1 cellular context compared by ENCODE assay signal in the genomic region with DNA sequence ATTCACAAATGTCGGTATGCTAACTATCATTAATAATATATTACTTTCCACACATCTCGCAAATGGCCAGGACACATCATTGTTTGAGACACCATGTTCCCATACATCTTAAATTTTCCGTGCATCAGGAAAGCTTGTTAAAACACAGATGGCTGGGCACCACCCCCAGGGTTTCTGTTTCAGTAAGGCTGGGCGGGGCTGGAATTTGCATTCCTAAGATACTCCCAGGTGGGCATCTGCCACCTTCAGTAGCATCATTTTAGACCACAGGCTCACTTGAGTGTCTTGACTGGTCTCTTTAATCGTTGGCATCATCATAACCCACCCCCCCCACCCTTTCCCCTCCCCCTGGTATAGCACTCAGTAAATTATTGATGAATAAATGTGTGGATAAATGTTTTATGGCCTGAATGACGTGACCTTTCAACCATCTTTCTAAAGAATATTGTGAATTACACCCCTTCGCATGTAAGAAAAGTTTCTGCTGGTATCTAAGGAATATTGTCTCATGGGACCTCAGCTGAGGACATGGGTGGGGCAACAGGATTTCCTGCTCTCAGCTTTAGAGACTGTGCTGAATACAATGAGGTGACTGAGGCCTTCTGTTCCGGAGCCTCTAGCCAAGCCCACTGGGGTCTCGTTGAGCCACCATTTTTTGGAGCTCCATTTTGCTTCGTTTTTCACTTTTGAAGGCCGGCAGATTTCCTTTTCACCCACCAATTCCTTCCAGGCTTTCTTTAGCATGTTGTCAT.
TF ChIP-seq lines count a peak whose summit lies in the region.

No MANE protein-coding gene starts in this region.

TF ChIP-seq in GM12878, 131 proteins besides CTCF, POLR2A, EP300 and RAD21 (continued from another document):
- TF ChIP-seq, protein P1, sequence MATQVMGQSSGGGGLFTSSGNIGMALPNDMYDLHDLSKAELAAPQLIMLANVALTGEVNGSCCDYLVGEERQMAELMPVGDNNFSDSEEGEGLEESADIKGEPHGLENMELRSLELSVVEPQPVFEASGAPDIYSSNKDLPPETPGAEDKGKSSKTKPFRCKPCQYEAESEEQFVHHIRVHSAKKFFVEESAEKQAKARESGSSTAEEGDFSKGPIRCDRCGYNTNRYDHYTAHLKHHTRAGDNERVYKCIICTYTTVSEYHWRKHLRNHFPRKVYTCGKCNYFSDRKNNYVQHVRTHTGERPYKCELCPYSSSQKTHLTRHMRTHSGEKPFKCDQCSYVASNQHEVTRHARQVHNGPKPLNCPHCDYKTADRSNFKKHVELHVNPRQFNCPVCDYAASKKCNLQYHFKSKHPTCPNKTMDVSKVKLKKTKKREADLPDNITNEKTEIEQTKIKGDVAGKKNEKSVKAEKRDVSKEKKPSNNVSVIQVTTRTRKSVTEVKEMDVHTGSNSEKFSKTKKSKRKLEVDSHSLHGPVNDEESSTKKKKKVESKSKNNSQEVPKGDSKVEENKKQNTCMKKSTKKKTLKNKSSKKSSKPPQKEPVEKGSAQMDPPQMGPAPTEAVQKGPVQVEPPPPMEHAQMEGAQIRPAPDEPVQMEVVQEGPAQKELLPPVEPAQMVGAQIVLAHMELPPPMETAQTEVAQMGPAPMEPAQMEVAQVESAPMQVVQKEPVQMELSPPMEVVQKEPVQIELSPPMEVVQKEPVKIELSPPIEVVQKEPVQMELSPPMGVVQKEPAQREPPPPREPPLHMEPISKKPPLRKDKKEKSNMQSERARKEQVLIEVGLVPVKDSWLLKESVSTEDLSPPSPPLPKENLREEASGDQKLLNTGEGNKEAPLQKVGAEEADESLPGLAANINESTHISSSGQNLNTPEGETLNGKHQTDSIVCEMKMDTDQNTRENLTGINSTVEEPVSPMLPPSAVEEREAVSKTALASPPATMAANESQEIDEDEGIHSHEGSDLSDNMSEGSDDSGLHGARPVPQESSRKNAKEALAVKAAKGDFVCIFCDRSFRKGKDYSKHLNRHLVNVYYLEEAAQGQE (IDR thresholded peaks at IDR 0.05; ENCODE audit: low read depth, low read length) = no peak
- TF ChIP-seq, protein P2, sequence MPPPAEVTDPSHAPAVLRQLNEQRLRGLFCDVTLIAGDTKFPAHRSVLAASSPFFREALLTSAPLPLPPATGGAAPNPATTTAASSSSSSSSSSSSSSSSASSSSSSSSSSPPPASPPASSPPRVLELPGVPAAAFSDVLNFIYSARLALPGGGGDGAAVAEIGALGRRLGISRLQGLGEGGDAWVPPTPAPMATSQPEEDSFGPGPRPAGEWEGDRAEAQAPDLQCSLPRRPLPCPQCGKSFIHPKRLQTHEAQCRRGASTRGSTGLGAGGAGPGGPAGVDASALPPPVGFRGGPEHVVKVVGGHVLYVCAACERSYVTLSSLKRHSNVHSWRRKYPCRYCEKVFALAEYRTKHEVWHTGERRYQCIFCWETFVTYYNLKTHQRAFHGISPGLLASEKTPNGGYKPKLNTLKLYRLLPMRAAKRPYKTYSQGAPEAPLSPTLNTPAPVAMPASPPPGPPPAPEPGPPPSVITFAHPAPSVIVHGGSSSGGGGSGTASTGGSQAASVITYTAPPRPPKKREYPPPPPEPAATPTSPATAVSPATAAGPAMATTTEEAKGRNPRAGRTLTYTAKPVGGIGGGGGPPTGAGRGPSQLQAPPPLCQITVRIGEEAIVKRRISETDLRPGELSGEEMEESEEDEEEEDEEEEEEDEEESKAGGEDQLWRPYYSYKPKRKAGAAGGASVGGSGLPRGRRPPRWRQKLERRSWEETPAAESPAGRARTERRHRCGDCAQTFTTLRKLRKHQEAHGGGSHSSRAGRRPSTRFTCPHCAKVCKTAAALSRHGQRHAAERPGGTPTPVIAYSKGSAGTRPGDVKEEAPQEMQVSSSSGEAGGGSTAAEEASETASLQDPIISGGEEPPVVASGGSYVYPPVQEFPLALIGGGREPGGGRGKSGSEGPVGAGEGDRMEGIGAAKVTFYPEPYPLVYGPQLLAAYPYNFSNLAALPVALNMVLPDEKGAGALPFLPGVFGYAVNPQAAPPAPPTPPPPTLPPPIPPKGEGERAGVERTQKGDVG (CRISPR knock-in tag; IDR thresholded peaks at IDR 0.05) = no peak
- no peak for TF ChIP-seq BRCA1 (IDR thresholded peaks at IDR 0.05; ENCODE audit: low read depth, low read length)
- TF ChIP-seq RELA (IDR thresholded peaks at IDR 0.05; ENCODE audit: borderline replicate concordance, partially characterized antibody) = no peak
- no peak for TF ChIP-seq ZNF24 (IDR thresholded peaks at IDR 0.05)
- no peak for TF ChIP-seq MYB (IDR thresholded peaks at IDR 0.05; ENCODE audit: borderline replicate concordance, low read depth, low read length)
- no peak for TF ChIP-seq EZH2 (IDR thresholded peaks at IDR 0.05; ENCODE audit: borderline replicate concordance, control insufficient read depth, low read depth, low read length)
- TF ChIP-seq, protein P3, sequence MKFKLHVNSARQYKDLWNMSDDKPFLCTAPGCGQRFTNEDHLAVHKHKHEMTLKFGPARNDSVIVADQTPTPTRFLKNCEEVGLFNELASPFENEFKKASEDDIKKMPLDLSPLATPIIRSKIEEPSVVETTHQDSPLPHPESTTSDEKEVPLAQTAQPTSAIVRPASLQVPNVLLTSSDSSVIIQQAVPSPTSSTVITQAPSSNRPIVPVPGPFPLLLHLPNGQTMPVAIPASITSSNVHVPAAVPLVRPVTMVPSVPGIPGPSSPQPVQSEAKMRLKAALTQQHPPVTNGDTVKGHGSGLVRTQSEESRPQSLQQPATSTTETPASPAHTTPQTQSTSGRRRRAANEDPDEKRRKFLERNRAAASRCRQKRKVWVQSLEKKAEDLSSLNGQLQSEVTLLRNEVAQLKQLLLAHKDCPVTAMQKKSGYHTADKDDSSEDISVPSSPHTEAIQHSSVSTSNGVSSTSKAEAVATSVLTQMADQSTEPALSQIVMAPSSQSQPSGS (IDR thresholded peaks at IDR 0.05; ENCODE audit: low read length) = no peak
- TF ChIP-seq SMARCA5 (IDR thresholded peaks at IDR 0.05) = no peak
- no peak for TF ChIP-seq PML (IDR thresholded peaks at IDR 0.05; ENCODE audit: low read length)
- TF ChIP-seq ZBED1 (IDR thresholded peaks at IDR 0.05; ENCODE audit: borderline replicate concordance) = no peak
- TF ChIP-seq IKZF1 (conservative IDR thresholded peaks at IDR 0.05) = no peak
- TF ChIP-seq BMI1 (IDR thresholded peaks at IDR 0.05; ENCODE audit: borderline replicate concordance) = no peak
- no peak for TF ChIP-seq RAD51 (IDR thresholded peaks at IDR 0.05)
- no peak for TF ChIP-seq SUZ12 (IDR thresholded peaks at IDR 0.05; ENCODE audit: unreplicated experiment)
- no peak for TF ChIP-seq ZNF384 (IDR thresholded peaks at IDR 0.05; ENCODE audit: borderline replicate concordance, low read depth, low read length)
- TF ChIP-seq, protein P4, sequence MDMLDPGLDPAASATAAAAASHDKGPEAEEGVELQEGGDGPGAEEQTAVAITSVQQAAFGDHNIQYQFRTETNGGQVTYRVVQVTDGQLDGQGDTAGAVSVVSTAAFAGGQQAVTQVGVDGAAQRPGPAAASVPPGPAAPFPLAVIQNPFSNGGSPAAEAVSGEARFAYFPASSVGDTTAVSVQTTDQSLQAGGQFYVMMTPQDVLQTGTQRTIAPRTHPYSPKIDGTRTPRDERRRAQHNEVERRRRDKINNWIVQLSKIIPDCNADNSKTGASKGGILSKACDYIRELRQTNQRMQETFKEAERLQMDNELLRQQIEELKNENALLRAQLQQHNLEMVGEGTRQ (IDR thresholded peaks at IDR 0.05; ENCODE audit: borderline replicate concordance, low read depth, low read length) = no peak
